8 cellular contexts compared by ENCODE assay signal in genomic region chr18:9876867-9877654, GRCh38. TPM values are rescaled to one million over a fixed set of nuclear protein-coding genes. Genes with fewer than 3 reads are reported as not detected.
A peak's percentile ranks its signal among the peaks of the same experiment; 100 is the strongest.
DNase-seq lines count a peak whose midpoint lies in the region; ATAC-seq and TF ChIP-seq lines count a peak whose summit lies in the region.

No MANE protein-coding gene starts in this region.

- H3K4me2 ChIP-seq in KMS-11 = peak overlapping the region; percentile 94

- DNase-seq in AG09319 (ENCODE audit: extremely low read depth, low read depth) = peak; percentile 81
- DNase-seq in cardiac fibroblast (ENCODE audit: low read depth in 2 of 2) = peak; percentile 92 to 98
- peak; percentile 57 for DNase-seq in mucosa of gallbladder (ENCODE audit: low spot score)
- DNase-seq in GM20000 (ENCODE audit: low spot score) = no peak
- DNase-seq in midbrain (lab: John Stamatoyannopoulos, UW) = no peak

- peaks cover 29% of the 10 kb centered on the region for H3K4me1 ChIP-seq in KMS-11 (ENCODE audit: low read depth, poor library complexity, severe bottlenecking)

- no peaks in the 10 kb centered on the region for H3K27me3 ChIP-seq in KMS-11 (ENCODE audit: insufficient read depth, low read depth)

- peak overlapping the region; percentile 72 for H3K9ac ChIP-seq in KMS-11

- H3K4me3 ChIP-seq in KMS-11 (IDR thresholded peaks at IDR 0.05; ENCODE audit: insufficient read depth, low read depth, low read length) (no peak overlapping the region), cardiac fibroblast (replicated peaks in 1 of 2; ENCODE audit: low read depth in 2 of 2, low read length in 2 of 2) (peak overlapping the region; percentile 15 to 44)

- ATAC-seq in HG03095 (IDR thresholded peaks at IDR 0.05; ENCODE audit: unreplicated experiment) (no peak), GM18502 (IDR thresholded peaks at IDR 0.05; ENCODE audit: poor library complexity, unreplicated experiment) (no peak)

- TF ChIP-seq CTCF in AG09319 (IDR thresholded peaks at IDR 0.05; ENCODE audit: low read depth, low read length) (no peak), KMS-11 (conservative IDR thresholded peaks at IDR 0.05; ENCODE audit: low read depth, low read length) (no peak), cardiac fibroblast (IDR thresholded peaks at IDR 0.05; ENCODE audit: low read depth, low read length) (no peak), GM20000 (IDR thresholded peaks at IDR 0.05; ENCODE audit: extremely low read depth, missing control alignments) (no peak)

- no peaks in the 10 kb centered on the region for H4K20me1 ChIP-seq in KMS-11 (ENCODE audit: insufficient read depth)

- H3K79me2 ChIP-seq in KMS-11 (ENCODE audit: insufficient read depth, low read depth) = no peaks in the 10 kb centered on the region

- no peaks in the 10 kb centered on the region for H3K36me3 ChIP-seq in KMS-11 (ENCODE audit: insufficient read depth)

- H3K27ac ChIP-seq in KMS-11 = peak overlapping the region; percentile 91

- peak overlapping the region; percentile 92 for H2AFZ ChIP-seq in KMS-11 (ENCODE audit: low read depth)

RNA-seq across cellular contexts. Expression of gene TXNDC2, which starts 8.7 kb away (rescaled TPM):
- not detected for total RNA-seq in mucosa of gallbladder

RNA-seq across cellular contexts. Expression of gene VAPA, which starts 36.8 kb away (rescaled TPM):
- 213 TPM for total RNA-seq in mucosa of gallbladder

Comparison
In these comparisons a context has a peak if more than half of its experiments do, and no peak if none do; other contexts are left out.
1. DNase-seq: peak in AG09319 (single experiment), cardiac fibroblast (2 of 2) and mucosa of gallbladder (single experiment); none in GM20000 (single experiment) and midbrain (single experiment).